ENCODE assay signal across 15 cellular contexts in genomic region chr12:50390284-50390683, GRCh38. TPM values are rescaled to one million over a fixed set of nuclear protein-coding genes. Genes with fewer than 3 reads are reported as not detected.
DNase-seq lines count a peak whose midpoint lies in the region; ATAC-seq and TF ChIP-seq lines count a peak whose summit lies in the region.
"Had no signal": no experiment of that assay in that cellular context is flagged by ENCODE, and none has a peak within 500 bp of the region (broad histone marks: within the 10 kb centered on the region; RNA-seq: fewer than 3 reads in every experiment).

No MANE protein-coding gene starts in this region.

- H3K9me3 Mint-ChIP-seq in activated naive CD4-positive, alpha-beta T cell treated with anti-CD3 and anti-CD28 coated beads, Interleukin-2, amount 50 U/mL, for 72 hours: no peaks in the 10 kb centered on the region
- H3K9me3 Mint-ChIP-seq: activated naive CD8-positive, alpha-beta T cell treated with anti-CD3 and anti-CD28 coated beads, Interleukin-2, amount 50 U/mL, for 24 hours; stimulated activated memory B cell treated with anti-CD40 and anti-IgM and Interleukin-4, amounts not matched to agents 10 μg/mL and 1 μg/mL and 100 μg/mL, for 72 hours had no signal

- CTCF ChIA-PET in RWPE1 (lab: Yijun Ruan, JAX): interaction anchor here (0.6 kb wide), 1 partner anchor 432 kb away, joined by 3 read pairs; no protein-coding TSS in a partner anchor

- peak; percentile 96 for DNase-seq in EL
- DNase-seq in RWPE1 (ENCODE audit: low spot score): peak; percentile 79
- peak; percentile 91 for DNase-seq in epithelial cell of proximal tubule (ENCODE audit: low read depth)
- no peak for DNase-seq in omental fat pad (ENCODE audit: low spot score)
- DNase-seq in activated naive CD4-positive, alpha-beta T cell treated with anti-CD3 and anti-CD28 coated beads, Interleukin-2, amount 50 U/mL, for 72 hours (ENCODE audit: low spot score in 2 of 2): no peak
- DNase-seq in stimulated activated CD4-positive, alpha-beta T cell treated with anti-CD3 and anti-CD28 coated beads, Interleukin-1b, Interleukin-23, amount 100 ng/mL, for 48 hours: no peak
- DNase-seq in GM19238 (ENCODE audit: insufficient read length, low spot score): no peak
- DNase-seq: activated naive CD8-positive, alpha-beta T cell treated with anti-CD3 and anti-CD28 coated beads, Interleukin-2, amount 50 U/mL, for 24 hours; DMS153; glutamatergic neuron; H7; NCI-H1694; spleen had no signal

- ATAC-seq in omental fat pad (ENCODE audit: low FRiP score) (peak; percentile 90), GM18868 (IDR thresholded peaks at IDR 0.05; ENCODE audit: unreplicated experiment) (no peak)
- ATAC-seq in activated naive CD4-positive, alpha-beta T cell treated with anti-CD3 and anti-CD28 coated beads, Interleukin-2, amount 50 U/mL, for 72 hours: no peak
- ATAC-seq: activated naive CD8-positive, alpha-beta T cell treated with anti-CD3 and anti-CD28 coated beads, Interleukin-2, amount 50 U/mL, for 24 hours; stimulated activated memory B cell treated with anti-CD40 and anti-IgM and Interleukin-4, amounts not matched to agents 10 μg/mL and 1 μg/mL and 100 μg/mL, for 72 hours had no signal

- TF ChIP-seq CTCF in RWPE1 (conservative IDR thresholded peaks at IDR 0.05; ENCODE audit: low read depth) (no peak), epithelial cell of proximal tubule (conservative IDR thresholded peaks at IDR 0.05; ENCODE audit: low read depth, low read length) (no peak), omental fat pad (IDR thresholded peaks at IDR 0.05) (no peak)

- H3K4me3 ChIP-seq in epithelial cell of proximal tubule (ENCODE audit: low read depth, low read length): no peak overlapping the region
- H3K4me3 ChIP-seq: spleen had no signal

- POLR2A ChIA-PET in RWPE1 (lab: Yijun Ruan, JAX; ENCODE audit: low non-redundant PET): interaction anchor here (0.8 kb wide), 1 partner anchor 170 kb away, joined by 4 read pairs; no protein-coding TSS in a partner anchor

- no peaks in the 10 kb centered on the region for H3K36me3 Mint-ChIP-seq in activated naive CD4-positive, alpha-beta T cell treated with anti-CD3 and anti-CD28 coated beads, Interleukin-2, amount 50 U/mL, for 72 hours
- H3K36me3 Mint-ChIP-seq: stimulated activated memory B cell treated with anti-CD40 and anti-IgM and Interleukin-4, amounts not matched to agents 10 μg/mL and 1 μg/mL and 100 μg/mL, for 72 hours had no signal

- H3K27ac ChIP-seq in RWPE1: peak overlapping the region; percentile 75; the same call in 1 of the 2 replicates
- H3K27ac ChIP-seq: spleen had no signal

- no peak overlapping the region for H3K27ac Mint-ChIP-seq in activated naive CD4-positive, alpha-beta T cell treated with anti-CD3 and anti-CD28 coated beads, Interleukin-2, amount 50 U/mL, for 72 hours
- H3K27ac Mint-ChIP-seq: activated naive CD8-positive, alpha-beta T cell treated with anti-CD3 and anti-CD28 coated beads, Interleukin-2, amount 50 U/mL, for 24 hours; stimulated activated memory B cell treated with anti-CD40 and anti-IgM and Interleukin-4, amounts not matched to agents 10 μg/mL and 1 μg/mL and 100 μg/mL, for 72 hours had no signal

RNA-seq across cellular contexts. Expression of gene FAM186A, which starts 6.1 kb away (rescaled TPM):
- total RNA-seq in epithelial cell of proximal tubule (not detected in 2 replicates), omental fat pad (not detected)
- under 1 TPM in 1 of 2 donors, not detected in 1; 0.02 TPM for total RNA-seq in activated naive CD4-positive, alpha-beta T cell treated with anti-CD3 and anti-CD28 coated beads, Interleukin-2, amount 50 U/mL, for 72 hours
- total RNA-seq: H7, spleen had no signal

RNA-seq across cellular contexts. Expression of gene LARP4, which starts 10.4 kb away (rescaled TPM):
- total RNA-seq in epithelial cell of proximal tubule (24.0 and 27.1 TPM in 2 replicates), omental fat pad (10 to 100 TPM; 44.5 to 81.5 (median 58.4) TPM)
- total RNA-seq in activated naive CD4-positive, alpha-beta T cell treated with anti-CD3 and anti-CD28 coated beads, Interleukin-2, amount 50 U/mL, for 72 hours: 10 to 100 TPM; 52.3 to 58.9 TPM

Comparison
In these comparisons a context has a peak if more than half of its experiments do, and no peak if none do; other contexts are left out.
1. DNase-seq: peak in EL (single experiment), RWPE1 (single experiment) and epithelial cell of proximal tubule (single experiment); none in omental fat pad (single experiment), activated naive CD4-positive, alpha-beta T cell treated with anti-CD3 and anti-CD28 coated beads, Interleukin-2, amount 50 U/mL, for 72 hours (0 of 2), stimulated activated CD4-positive, alpha-beta T cell treated with anti-CD3 and anti-CD28 coated beads, Interleukin-1b, Interleukin-23, amount 100 ng/mL, for 48 hours (single experiment) and GM19238 (single experiment).